14 cellular contexts compared by ENCODE assay signal in the genomic region with DNA sequence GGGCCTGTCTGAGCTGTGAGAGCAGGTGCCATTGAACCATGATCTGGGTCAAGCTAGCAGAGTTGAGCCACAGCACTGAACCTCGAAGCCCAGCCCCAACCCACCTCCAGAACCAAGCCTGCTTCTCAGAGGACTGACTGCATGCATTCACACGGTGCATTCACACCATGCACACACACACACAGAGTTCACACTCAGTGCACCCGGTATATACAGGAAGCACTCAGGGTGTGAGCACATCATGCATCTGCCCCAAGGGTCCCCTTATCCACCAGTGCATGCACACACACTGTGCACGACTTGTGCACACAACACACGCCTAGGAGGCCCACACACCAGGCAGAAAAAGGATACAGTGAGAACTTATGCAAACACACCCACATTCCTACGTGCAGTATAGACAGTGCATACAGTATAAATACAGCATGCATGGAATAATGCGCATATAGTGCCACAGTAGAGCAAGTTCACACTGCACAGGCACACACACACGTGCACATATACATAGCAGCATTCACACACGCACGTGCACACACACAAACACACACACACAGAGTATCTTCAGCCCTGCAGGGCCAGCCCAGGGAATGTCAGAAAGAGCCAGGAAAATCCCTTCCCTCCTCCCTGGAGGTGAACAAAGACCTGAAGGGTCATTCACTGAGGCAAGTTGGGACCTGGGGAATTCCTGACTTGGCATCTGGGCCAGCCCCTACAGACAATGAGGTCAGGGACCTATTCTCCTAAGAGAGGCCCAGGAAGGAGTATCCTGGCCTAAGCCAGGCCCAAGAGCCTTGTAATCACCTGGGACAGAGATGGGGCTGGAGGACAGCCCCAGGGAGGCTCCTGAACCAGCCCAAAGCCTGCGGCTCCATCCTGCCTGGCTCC.
"Had no signal": no experiment of that assay in that cellular context is flagged by ENCODE, and none has a peak within 500 bp of the region (broad histone marks: within the 10 kb centered on the region; RNA-seq: fewer than 3 reads in every experiment).

No MANE protein-coding gene starts in this region.

- DNase-seq: activated CD4-positive, alpha-beta T cell treated with anti-CD3 and anti-CD28 coated beads, Interleukin-2, amount 10 ng/mL, durations not matched to agents 24 days and 14 days; activated CD8-positive, alpha-beta memory T cell treated with anti-CD3 and anti-CD28 coated beads, Interleukin-2, amount 50 U/mL, for 48 hours; activated CD8-positive, alpha-beta T cell treated with anti-CD3 and anti-CD28 coated beads, Interleukin-2, amount 10 ng/mL, durations not matched to agents 7 days and 5 days; activated naive CD8-positive, alpha-beta T cell treated with anti-CD3 and anti-CD28 coated beads for 36 hours; activated T-cell treated with anti-CD3 and anti-CD28 coated beads, Interleukin-2, amount 50 U/mL, for 72 hours; amygdala; body of pancreas; cerebellar nuclear complex; effector CD8-positive, alpha-beta T cell; foreskin fibroblast; pancreas; stimulated activated CD4-positive, alpha-beta T cell treated with anti-CD3 and anti-CD28 coated beads, Interleukin-1b, Interleukin-23, amount 100 ng/mL, for 48 hours; T-helper 17 cell; uterus had no signal

- ATAC-seq: activated CD8-positive, alpha-beta T cell treated with anti-CD3 and anti-CD28 coated beads, Interleukin-2, amount 10 ng/mL, durations not matched to agents 7 days and 5 days; activated T-cell treated with anti-CD3 and anti-CD28 coated beads, Interleukin-2, amount 50 U/mL, for 72 hours; body of pancreas; T-helper 17 cell had no signal

- H3K27ac Mint-ChIP-seq: activated CD4-positive, alpha-beta T cell treated with anti-CD3 and anti-CD28 coated beads, Interleukin-2, amount 10 ng/mL, durations not matched to agents 24 days and 14 days; activated CD8-positive, alpha-beta T cell treated with anti-CD3 and anti-CD28 coated beads, Interleukin-2, amount 10 ng/mL, durations not matched to agents 7 days and 5 days; activated naive CD8-positive, alpha-beta T cell treated with anti-CD3 and anti-CD28 coated beads for 36 hours; activated T-cell treated with anti-CD3 and anti-CD28 coated beads, Interleukin-2, amount 50 U/mL, for 72 hours; T-helper 17 cell had no signal

- H3K4me3 Mint-ChIP-seq: activated CD4-positive, alpha-beta T cell treated with anti-CD3 and anti-CD28 coated beads, Interleukin-2, amount 10 ng/mL, durations not matched to agents 24 days and 14 days; activated CD8-positive, alpha-beta T cell treated with anti-CD3 and anti-CD28 coated beads, Interleukin-2, amount 10 ng/mL, durations not matched to agents 7 days and 5 days; activated naive CD8-positive, alpha-beta T cell treated with anti-CD3 and anti-CD28 coated beads for 36 hours; activated T-cell treated with anti-CD3 and anti-CD28 coated beads, Interleukin-2, amount 50 U/mL, for 72 hours; T-helper 17 cell had no signal

- H3K36me3 Mint-ChIP-seq: activated naive CD8-positive, alpha-beta T cell treated with anti-CD3 and anti-CD28 coated beads for 36 hours had no signal

- H3K27me3 ChIP-seq: body of pancreas had no signal

- H3K27ac ChIP-seq: body of pancreas, pancreas, uterus had no signal

- H3K4me3 ChIP-seq: body of pancreas, pancreas, uterus had no signal

- H3K9me3 Mint-ChIP-seq: activated CD4-positive, alpha-beta T cell treated with anti-CD3 and anti-CD28 coated beads, Interleukin-2, amount 10 ng/mL, durations not matched to agents 24 days and 14 days; activated naive CD8-positive, alpha-beta T cell treated with anti-CD3 and anti-CD28 coated beads for 36 hours; activated T-cell treated with anti-CD3 and anti-CD28 coated beads, Interleukin-2, amount 50 U/mL, for 72 hours had no signal

- H3K4me1 ChIP-seq: body of pancreas, pancreas, uterus had no signal

- H3K36me3 ChIP-seq: pancreas, uterus had no signal
